1 cellular context compared by ENCODE assay signal in the genomic region with DNA sequence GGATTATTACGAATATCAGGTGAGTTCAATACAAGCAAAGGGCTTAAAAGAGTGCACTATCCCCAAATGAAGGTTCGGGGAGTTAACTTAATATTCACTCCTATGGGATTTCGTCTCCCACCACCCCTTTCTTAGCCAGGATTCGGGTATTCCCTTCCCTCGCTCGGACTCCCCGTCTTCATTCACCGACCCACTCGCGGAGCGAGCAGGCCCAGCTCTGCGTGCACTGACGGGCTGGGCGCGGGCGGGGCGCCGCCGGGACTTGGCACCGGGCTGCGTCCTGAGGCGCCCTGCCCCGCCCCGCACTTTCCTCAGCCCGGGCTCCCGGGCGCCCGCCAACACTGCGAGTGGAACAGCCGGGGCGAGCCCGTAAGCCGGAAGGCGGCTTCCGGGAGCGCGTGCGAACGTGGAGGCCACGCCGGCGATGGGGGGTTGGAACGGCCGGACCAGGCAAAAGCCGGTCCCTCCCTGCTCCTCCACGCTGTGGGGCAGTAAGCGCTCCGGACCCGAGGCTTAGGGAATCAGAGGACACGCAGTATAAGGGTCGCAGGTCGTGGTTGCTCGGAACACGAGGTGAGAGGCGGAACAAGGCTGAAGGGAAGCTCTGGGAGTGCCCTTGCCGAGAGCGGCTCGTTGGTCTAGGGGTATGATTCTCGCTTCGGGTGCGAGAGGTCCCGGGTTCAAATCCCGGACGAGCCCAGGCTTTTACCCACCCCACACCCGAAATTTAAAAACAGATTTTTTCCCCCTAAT.
TF ChIP-seq lines count a peak whose summit lies in the region.

No MANE protein-coding gene starts in this region.

TF ChIP-seq in K562, 482 proteins besides CTCF, POLR2A, EP300 and RAD21 (continued from another document and continues in another):
- TF ChIP-seq, protein P1, sequence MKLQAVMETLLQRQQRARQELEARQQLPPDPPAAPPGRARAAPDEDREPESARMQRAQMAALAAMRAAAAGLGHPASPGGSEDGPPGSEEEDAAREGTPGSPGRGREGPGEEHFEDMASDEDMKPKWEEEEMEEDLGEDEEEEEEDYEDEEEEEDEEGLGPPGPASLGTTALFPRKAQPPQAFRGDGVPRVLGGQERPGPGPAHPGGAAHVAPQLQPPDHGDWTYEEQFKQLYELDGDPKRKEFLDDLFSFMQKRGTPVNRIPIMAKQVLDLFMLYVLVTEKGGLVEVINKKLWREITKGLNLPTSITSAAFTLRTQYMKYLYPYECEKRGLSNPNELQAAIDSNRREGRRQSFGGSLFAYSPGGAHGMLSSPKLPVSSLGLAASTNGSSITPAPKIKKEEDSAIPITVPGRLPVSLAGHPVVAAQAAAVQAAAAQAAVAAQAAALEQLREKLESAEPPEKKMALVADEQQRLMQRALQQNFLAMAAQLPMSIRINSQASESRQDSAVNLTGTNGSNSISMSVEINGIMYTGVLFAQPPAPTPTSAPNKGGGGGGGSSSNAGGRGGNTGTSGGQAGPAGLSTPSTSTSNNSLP (IDR thresholded peaks at IDR 0.05; ENCODE audit: borderline replicate concordance, low read depth, low read length): no peak
- TF ChIP-seq, protein P2, sequence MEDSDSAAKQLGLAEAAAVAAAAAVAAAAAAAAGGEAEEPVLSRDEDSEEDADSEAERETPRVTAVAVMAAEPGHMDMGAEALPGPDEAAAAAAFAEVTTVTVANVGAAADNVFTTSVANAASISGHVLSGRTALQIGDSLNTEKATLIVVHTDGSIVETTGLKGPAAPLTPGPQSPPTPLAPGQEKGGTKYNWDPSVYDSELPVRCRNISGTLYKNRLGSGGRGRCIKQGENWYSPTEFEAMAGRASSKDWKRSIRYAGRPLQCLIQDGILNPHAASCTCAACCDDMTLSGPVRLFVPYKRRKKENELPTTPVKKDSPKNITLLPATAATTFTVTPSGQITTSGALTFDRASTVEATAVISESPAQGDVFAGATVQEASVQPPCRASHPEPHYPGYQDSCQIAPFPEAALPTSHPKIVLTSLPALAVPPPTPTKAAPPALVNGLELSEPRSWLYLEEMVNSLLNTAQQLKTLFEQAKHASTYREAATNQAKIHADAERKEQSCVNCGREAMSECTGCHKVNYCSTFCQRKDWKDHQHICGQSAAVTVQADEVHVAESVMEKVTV (CRISPR knock-in tag; IDR thresholded peaks at IDR 0.05): peak; percentile 28; the same call in 1 of the 2 replicates
- TF ChIP-seq, protein P3, sequence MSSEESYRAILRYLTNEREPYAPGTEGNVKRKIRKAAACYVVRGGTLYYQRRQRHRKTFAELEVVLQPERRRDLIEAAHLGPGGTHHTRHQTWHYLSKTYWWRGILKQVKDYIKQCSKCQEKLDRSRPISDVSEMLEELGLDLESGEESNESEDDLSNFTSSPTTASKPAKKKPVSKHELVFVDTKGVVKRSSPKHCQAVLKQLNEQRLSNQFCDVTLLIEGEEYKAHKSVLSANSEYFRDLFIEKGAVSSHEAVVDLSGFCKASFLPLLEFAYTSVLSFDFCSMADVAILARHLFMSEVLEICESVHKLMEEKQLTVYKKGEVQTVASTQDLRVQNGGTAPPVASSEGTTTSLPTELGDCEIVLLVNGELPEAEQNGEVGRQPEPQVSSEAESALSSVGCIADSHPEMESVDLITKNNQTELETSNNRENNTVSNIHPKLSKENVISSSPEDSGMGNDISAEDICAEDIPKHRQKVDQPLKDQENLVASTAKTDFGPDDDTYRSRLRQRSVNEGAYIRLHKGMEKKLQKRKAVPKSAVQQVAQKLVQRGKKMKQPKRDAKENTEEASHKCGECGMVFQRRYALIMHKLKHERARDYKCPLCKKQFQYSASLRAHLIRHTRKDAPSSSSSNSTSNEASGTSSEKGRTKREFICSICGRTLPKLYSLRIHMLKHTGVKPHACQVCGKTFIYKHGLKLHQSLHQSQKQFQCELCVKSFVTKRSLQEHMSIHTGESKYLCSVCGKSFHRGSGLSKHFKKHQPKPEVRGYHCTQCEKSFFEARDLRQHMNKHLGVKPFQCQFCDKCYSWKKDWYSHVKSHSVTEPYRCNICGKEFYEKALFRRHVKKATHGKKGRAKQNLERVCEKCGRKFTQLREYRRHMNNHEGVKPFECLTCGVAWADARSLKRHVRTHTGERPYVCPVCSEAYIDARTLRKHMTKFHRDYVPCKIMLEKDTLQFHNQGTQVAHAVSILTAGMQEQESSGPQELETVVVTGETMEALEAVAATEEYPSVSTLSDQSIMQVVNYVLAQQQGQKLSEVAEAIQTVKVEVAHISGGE (CRISPR knock-in tag; IDR thresholded peaks at IDR 0.05): peak in 2 of 3 experiments; percentile 44 to 72; a peak in 3 of 6 replicates
- TF ChIP-seq RHOXF2B (CRISPR knock-in tag; conservative IDR thresholded peaks at IDR 0.05) (no peak), ERF (CRISPR knock-in tag; IDR thresholded peaks at IDR 0.05) (peak; percentile 79), NR4A1 (CRISPR knock-in tag; IDR thresholded peaks at IDR 0.05) (peak; percentile 89; the same call in 1 of the 2 replicates), NR4A1 (tag; IDR thresholded peaks at IDR 0.05) (peak; percentile 60), ZBTB17 (CRISPR knock-in tag; IDR thresholded peaks at IDR 0.05) (peak; percentile 74), ZNF165 (CRISPR knock-in tag; IDR thresholded peaks at IDR 0.05; ENCODE audit: borderline replicate concordance) (peak; percentile 84; the same call in 1 of the 2 replicates), CSDE1 (IDR thresholded peaks at IDR 0.05) (peak in 1 of 2 experiments; percentile 88; a peak in 2 of 4 replicates), BCOR (IDR thresholded peaks at IDR 0.05) (peak; percentile 71), MEF2D (tag; conservative IDR thresholded peaks at IDR 0.05; ENCODE audit: low read depth) (peak; percentile 27; the same call in 1 of the 2 replicates), RBM25 (IDR thresholded peaks at IDR 0.05; ENCODE audit: low read depth, low read length, severe bottlenecking) (no peak), RBM15 (IDR thresholded peaks at IDR 0.05; ENCODE audit: insufficient read depth, low read length) (no peak), ZFX (CRISPR knock-in tag; IDR thresholded peaks at IDR 0.05) (peak; percentile 97), SRSF1 (IDR thresholded peaks at IDR 0.05; ENCODE audit: low read depth, low read length) (no peak), POLR2AphosphoS5 (IDR thresholded peaks at IDR 0.05; ENCODE audit: control insufficient read depth, insufficient read depth, low read depth, low read length) (peak; percentile 63), KDM4B (IDR thresholded peaks at IDR 0.05; ENCODE audit: borderline replicate concordance in 2 of 2, low read depth in 1 of 2) (0 out of 4 replicates have a peak, but pooled peaks of 1 of the 2 experiments have one; percentile 68), ZNF76 (CRISPR knock-in tag; IDR thresholded peaks at IDR 0.05; ENCODE audit: borderline replicate concordance) (peak; percentile 92), CBFA2T2 (conservative IDR thresholded peaks at IDR 0.05) (no peak), TRIM24 (IDR thresholded peaks at IDR 0.05) (peak in 1 of 2 experiments; percentile 75), ELF4 (CRISPR knock-in tag; IDR thresholded peaks at IDR 0.05) (peak; percentile 95), NFYB (IDR thresholded peaks at IDR 0.05; ENCODE audit: extremely low read depth, insufficient read length) (no peak), RUNX1 (IDR thresholded peaks at IDR 0.05; ENCODE audit: low read depth) (no peak; the same call in 1 of the 2 replicates), CTBP1 (IDR thresholded peaks at IDR 0.05; ENCODE audit: borderline replicate concordance) (peak; percentile 91), HMGN3 (IDR thresholded peaks at IDR 0.05; ENCODE audit: borderline replicate concordance, extremely low read depth, insufficient read length, low read depth, low read length) (peak; percentile 65), DIDO1 (tag; IDR thresholded peaks at IDR 0.05; ENCODE audit: low read depth) (no peak; the same call in 1 of the 2 replicates), TRIM25 (IDR thresholded peaks at IDR 0.05; ENCODE audit: borderline replicate concordance) (peak; percentile 75; the same call in 1 of the 2 replicates), ZNF324 (CRISPR knock-in tag; IDR thresholded peaks at IDR 0.05) (0 out of 2 replicates have a peak, but pooled peaks have one; percentile 67), ESRRA (IDR thresholded peaks at IDR 0.05; ENCODE audit: borderline replicate concordance, low read depth) (peak; percentile 85), NFIC (IDR thresholded peaks at IDR 0.05) (peak; percentile 86), ZNF668 (CRISPR knock-in tag; IDR thresholded peaks at IDR 0.05) (0 out of 2 replicates have a peak, but pooled peaks have one; percentile 37), SNIP1 (IDR thresholded peaks at IDR 0.05; ENCODE audit: low read depth) (no peak), MYNN (IDR thresholded peaks at IDR 0.05) (peak; percentile 56), MYNN (CRISPR knock-in tag; IDR thresholded peaks at IDR 0.05) (no peak), ZNF274 (IDR thresholded peaks at IDR 0.05; ENCODE audit: borderline replicate concordance, low read depth, low read length) (peak; percentile 47; the same call in 1 of the 2 replicates), GMEB1 (CRISPR knock-in tag; IDR thresholded peaks at IDR 0.05) (peak; percentile 89), PHF20 (IDR thresholded peaks at IDR 0.05; ENCODE audit: partially characterized antibody) (peak; percentile 80), SMC3 (conservative IDR thresholded peaks at IDR 0.05; ENCODE audit: insufficient read depth, low read depth, low read length) (0 out of 2 replicates have a peak, but pooled peaks have one; percentile 20), NR2C2 (CRISPR knock-in tag; IDR thresholded peaks at IDR 0.05) (peak; percentile 91), NR2C2 (tag; IDR thresholded peaks at IDR 0.05) (peak; percentile 93), ZNF212 (CRISPR knock-in tag; IDR thresholded peaks at IDR 0.05) (peak; percentile 93), ZBTB2 (IDR thresholded peaks at IDR 0.05) (peak; percentile 90; the same call in 1 of the 2 replicates), HNRNPUL1 (IDR thresholded peaks at IDR 0.05; ENCODE audit: low read length) (no peak), ZFP36 (IDR thresholded peaks at IDR 0.05; ENCODE audit: low read depth, low read length, partially characterized antibody) (peak; percentile 14)
- TF ChIP-seq, protein P4, sequence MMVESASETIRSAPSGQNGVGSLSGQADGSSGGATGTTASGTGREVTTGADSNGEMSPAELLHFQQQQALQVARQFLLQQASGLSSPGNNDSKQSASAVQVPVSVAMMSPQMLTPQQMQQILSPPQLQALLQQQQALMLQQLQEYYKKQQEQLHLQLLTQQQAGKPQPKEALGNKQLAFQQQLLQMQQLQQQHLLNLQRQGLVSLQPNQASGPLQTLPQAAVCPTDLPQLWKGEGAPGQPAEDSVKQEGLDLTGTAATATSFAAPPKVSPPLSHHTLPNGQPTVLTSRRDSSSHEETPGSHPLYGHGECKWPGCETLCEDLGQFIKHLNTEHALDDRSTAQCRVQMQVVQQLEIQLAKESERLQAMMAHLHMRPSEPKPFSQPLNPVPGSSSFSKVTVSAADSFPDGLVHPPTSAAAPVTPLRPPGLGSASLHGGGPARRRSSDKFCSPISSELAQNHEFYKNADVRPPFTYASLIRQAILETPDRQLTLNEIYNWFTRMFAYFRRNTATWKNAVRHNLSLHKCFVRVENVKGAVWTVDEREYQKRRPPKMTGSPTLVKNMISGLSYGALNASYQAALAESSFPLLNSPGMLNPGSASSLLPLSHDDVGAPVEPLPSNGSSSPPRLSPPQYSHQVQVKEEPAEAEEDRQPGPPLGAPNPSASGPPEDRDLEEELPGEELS (CRISPR knock-in tag; IDR thresholded peaks at IDR 0.05; ENCODE audit: borderline replicate concordance): peak; percentile 77; the same call in 1 of the 2 replicates
- TF ChIP-seq, protein P5, sequence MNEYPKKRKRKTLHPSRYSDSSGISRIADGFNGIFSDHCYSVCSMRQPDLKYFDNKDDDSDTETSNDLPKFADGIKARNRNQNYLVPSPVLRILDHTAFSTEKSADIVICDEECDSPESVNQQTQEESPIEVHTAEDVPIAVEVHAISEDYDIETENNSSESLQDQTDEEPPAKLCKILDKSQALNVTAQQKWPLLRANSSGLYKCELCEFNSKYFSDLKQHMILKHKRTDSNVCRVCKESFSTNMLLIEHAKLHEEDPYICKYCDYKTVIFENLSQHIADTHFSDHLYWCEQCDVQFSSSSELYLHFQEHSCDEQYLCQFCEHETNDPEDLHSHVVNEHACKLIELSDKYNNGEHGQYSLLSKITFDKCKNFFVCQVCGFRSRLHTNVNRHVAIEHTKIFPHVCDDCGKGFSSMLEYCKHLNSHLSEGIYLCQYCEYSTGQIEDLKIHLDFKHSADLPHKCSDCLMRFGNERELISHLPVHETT (CRISPR knock-in tag; conservative IDR thresholded peaks at IDR 0.05 in 1 of 2, IDR thresholded peaks at IDR 0.05 in 1 of 2): peak in 1 of 2 experiments; percentile 97; a peak in 2 of 4 replicates
